Comparison of ENCODE assay signal across 14 cellular contexts in genomic region chr6:169224185-169224695, GRCh38. TPM values are rescaled to one million over a fixed set of nuclear protein-coding genes. Genes with fewer than 3 reads are reported as not detected.
DNase-seq lines count a peak whose midpoint lies in the region; ATAC-seq and TF ChIP-seq lines count a peak whose summit lies in the region.
"Had no signal": no experiment of that assay in that cellular context is flagged by ENCODE, and none has a peak within 500 bp of the region (broad histone marks: within the 10 kb centered on the region; RNA-seq: fewer than 3 reads in every experiment).

No MANE protein-coding gene starts in this region.

- 4 to 18% (median 6%) methylated on average over 10 of the region's 10 CpGs for WGBS in ovary, 3 donors

- peak overlapping the region; percentile 24 to 75 for H3K27ac ChIP-seq in ovary
- H3K27ac ChIP-seq: BLaER1, hepatocyte, upper lobe of left lung had no signal

- no peak for ATAC-seq in HG02870 (IDR thresholded peaks at IDR 0.05; ENCODE audit: unreplicated experiment)
- ATAC-seq in HG03457 (IDR thresholded peaks at IDR 0.05; ENCODE audit: unreplicated experiment), result no peak
- no peak for ATAC-seq in GM21737 (IDR thresholded peaks at IDR 0.05; ENCODE audit: unreplicated experiment)

- TF ChIP-seq CTCF in foreskin fibroblast (IDR thresholded peaks at IDR 0.05; ENCODE audit: low read depth, low read length), result no peak
- TF ChIP-seq CTCF in ovary (IDR thresholded peaks at IDR 0.05), result no peak

- no peak for TF ChIP-seq EP300 in ovary (IDR thresholded peaks at IDR 0.05)

- no peaks in the 10 kb centered on the region for H3K9me3 ChIP-seq in ovary
- H3K9me3 ChIP-seq: upper lobe of left lung had no signal

- H3K27me3 ChIP-seq in ovary, result no peaks in the 10 kb centered on the region
- H3K27me3 ChIP-seq: BLaER1, hepatocyte, upper lobe of left lung had no signal

- peaks cover 16% of the 10 kb centered on the region for H3K4me1 ChIP-seq in ovary (ENCODE audit: insufficient read depth)
- H3K4me1 ChIP-seq: BLaER1, upper lobe of left lung had no signal

- TF ChIP-seq POLR2A in ovary (IDR thresholded peaks at IDR 0.05), result no peak

- no peaks in the 10 kb centered on the region for H3K36me3 ChIP-seq in ovary
- H3K36me3 ChIP-seq: BLaER1, upper lobe of left lung had no signal

- intact Hi-C loops in ovary (cut with DNase I), result no loop called here

- no peak overlapping the region for H3K4me3 ChIP-seq in foreskin fibroblast (ENCODE audit: low read depth in 1 of 2, low read length in 2 of 2)
- no peak overlapping the region for H3K4me3 ChIP-seq in ovary
- H3K4me3 ChIP-seq: BLaER1, hepatocyte, upper lobe of left lung had no signal

- DNase-seq in EH (ENCODE audit: low read depth) (peak; percentile 59), amniotic stem cell (lab: John Stamatoyannopoulos, UW) (peak; percentile 7), foreskin fibroblast (peak; percentile 48 to 60), ovary (peak; percentile 83 to 91 (median 86)), NCI-H2107 (lab: John Stamatoyannopoulos, UW) (no peak)
- DNase-seq: activated CD4-positive, alpha-beta T cell treated with anti-CD3 and anti-CD28 coated beads for 1 hour; activated naive CD4-positive, alpha-beta T cell; NCI-H1105 had no signal

RNA-seq across cellular contexts. Expression of gene THBS2, which starts 29.4 kb away (rescaled TPM):
- total RNA-seq in ovary, result 100 to 1,000 TPM in 1 of 7 donors, 10 to 100 TPM in 6; 38.0 to 151 (median 72.8) TPM
- 10 to 100 TPM; 26.5 to 65.3 TPM for polyA plus RNA-seq in ovary
